In genomic region chr17:28860363-28860808, GRCh38 we compare ENCODE assay signal across 1 cellular context.
TF ChIP-seq lines count a peak whose summit lies in the region.

No MANE protein-coding gene starts in this region.

TF ChIP-seq in K562, 482 proteins besides CTCF, POLR2A, EP300 and RAD21 (continued from another document):
- TF ChIP-seq MEF2D (tag; conservative IDR thresholded peaks at IDR 0.05; ENCODE audit: low read depth), result 0 out of 2 replicates have a peak, but pooled peaks have one; percentile 16
- TF ChIP-seq RBM25 (IDR thresholded peaks at IDR 0.05; ENCODE audit: low read depth, low read length, severe bottlenecking), result peak; percentile 63
- TF ChIP-seq MTA3 (IDR thresholded peaks at IDR 0.05; ENCODE audit: borderline replicate concordance), result peak; percentile 52; the same call in 1 of the 2 replicates
- TF ChIP-seq RB1 (IDR thresholded peaks at IDR 0.05; ENCODE audit: low read depth), result no peak
- TF ChIP-seq EP400 (IDR thresholded peaks at IDR 0.05), result peak; percentile 63; the same call in 1 of the 2 replicates
- TF ChIP-seq, protein P1, sequence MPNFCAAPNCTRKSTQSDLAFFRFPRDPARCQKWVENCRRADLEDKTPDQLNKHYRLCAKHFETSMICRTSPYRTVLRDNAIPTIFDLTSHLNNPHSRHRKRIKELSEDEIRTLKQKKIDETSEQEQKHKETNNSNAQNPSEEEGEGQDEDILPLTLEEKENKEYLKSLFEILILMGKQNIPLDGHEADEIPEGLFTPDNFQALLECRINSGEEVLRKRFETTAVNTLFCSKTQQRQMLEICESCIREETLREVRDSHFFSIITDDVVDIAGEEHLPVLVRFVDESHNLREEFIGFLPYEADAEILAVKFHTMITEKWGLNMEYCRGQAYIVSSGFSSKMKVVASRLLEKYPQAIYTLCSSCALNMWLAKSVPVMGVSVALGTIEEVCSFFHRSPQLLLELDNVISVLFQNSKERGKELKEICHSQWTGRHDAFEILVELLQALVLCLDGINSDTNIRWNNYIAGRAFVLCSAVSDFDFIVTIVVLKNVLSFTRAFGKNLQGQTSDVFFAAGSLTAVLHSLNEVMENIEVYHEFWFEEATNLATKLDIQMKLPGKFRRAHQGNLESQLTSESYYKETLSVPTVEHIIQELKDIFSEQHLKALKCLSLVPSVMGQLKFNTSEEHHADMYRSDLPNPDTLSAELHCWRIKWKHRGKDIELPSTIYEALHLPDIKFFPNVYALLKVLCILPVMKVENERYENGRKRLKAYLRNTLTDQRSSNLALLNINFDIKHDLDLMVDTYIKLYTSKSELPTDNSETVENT (CRISPR knock-in tag; IDR thresholded peaks at IDR 0.05), result peak; percentile 30; the same call in 1 of the 2 replicates
- no peak for TF ChIP-seq NFIC (IDR thresholded peaks at IDR 0.05)
- 0 out of 2 replicates have a peak, but pooled peaks have one; percentile 51 for TF ChIP-seq HIVEP1 (CRISPR knock-in tag; IDR thresholded peaks at IDR 0.05)
- TF ChIP-seq MECOM (CRISPR knock-in tag; IDR thresholded peaks at IDR 0.05), result no peak
- no peak for TF ChIP-seq ZNF212 (CRISPR knock-in tag; IDR thresholded peaks at IDR 0.05)
- no peak for TF ChIP-seq SETDB1 (IDR thresholded peaks at IDR 0.05; ENCODE audit: low read length)
- TF ChIP-seq GTF2A2 (tag; IDR thresholded peaks at IDR 0.05), result no peak
- TF ChIP-seq, protein P2, sequence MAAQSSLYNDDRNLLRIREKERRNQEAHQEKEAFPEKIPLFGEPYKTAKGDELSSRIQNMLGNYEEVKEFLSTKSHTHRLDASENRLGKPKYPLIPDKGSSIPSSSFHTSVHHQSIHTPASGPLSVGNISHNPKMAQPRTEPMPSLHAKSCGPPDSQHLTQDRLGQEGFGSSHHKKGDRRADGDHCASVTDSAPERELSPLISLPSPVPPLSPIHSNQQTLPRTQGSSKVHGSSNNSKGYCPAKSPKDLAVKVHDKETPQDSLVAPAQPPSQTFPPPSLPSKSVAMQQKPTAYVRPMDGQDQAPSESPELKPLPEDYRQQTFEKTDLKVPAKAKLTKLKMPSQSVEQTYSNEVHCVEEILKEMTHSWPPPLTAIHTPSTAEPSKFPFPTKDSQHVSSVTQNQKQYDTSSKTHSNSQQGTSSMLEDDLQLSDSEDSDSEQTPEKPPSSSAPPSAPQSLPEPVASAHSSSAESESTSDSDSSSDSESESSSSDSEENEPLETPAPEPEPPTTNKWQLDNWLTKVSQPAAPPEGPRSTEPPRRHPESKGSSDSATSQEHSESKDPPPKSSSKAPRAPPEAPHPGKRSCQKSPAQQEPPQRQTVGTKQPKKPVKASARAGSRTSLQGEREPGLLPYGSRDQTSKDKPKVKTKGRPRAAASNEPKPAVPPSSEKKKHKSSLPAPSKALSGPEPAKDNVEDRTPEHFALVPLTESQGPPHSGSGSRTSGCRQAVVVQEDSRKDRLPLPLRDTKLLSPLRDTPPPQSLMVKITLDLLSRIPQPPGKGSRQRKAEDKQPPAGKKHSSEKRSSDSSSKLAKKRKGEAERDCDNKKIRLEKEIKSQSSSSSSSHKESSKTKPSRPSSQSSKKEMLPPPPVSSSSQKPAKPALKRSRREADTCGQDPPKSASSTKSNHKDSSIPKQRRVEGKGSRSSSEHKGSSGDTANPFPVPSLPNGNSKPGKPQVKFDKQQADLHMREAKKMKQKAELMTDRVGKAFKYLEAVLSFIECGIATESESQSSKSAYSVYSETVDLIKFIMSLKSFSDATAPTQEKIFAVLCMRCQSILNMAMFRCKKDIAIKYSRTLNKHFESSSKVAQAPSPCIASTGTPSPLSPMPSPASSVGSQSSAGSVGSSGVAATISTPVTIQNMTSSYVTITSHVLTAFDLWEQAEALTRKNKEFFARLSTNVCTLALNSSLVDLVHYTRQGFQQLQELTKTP (IDR thresholded peaks at IDR 0.05; ENCODE audit: low read depth in 1 of 2, partially characterized antibody in 2 of 2), result peak in 1 of 2 experiments; percentile 20
- TF ChIP-seq, protein P3, sequence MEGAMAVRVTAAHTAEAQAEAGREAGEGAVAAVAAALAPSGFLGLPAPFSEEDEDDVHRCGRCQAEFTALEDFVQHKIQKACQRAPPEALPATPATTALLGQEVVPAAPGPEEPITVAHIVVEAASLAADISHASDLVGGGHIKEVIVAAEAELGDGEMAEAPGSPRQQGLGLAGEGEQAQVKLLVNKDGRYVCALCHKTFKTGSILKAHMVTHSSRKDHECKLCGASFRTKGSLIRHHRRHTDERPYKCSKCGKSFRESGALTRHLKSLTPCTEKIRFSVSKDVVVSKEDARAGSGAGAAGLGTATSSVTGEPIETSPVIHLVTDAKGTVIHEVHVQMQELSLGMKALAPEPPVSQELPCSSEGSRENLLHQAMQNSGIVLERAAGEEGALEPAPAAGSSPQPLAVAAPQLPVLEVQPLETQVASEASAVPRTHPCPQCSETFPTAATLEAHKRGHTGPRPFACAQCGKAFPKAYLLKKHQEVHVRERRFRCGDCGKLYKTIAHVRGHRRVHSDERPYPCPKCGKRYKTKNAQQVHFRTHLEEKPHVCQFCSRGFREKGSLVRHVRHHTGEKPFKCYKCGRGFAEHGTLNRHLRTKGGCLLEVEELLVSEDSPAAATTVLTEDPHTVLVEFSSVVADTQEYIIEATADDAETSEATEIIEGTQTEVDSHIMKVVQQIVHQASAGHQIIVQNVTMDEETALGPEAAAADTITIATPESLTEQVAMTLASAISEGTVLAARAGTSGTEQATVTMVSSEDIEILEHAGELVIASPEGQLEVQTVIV (CRISPR knock-in tag; IDR thresholded peaks at IDR 0.05; ENCODE audit: borderline replicate concordance), result no peak
- no peak for TF ChIP-seq DDX20 (tag; IDR thresholded peaks at IDR 0.05; ENCODE audit: low read depth)
- TF ChIP-seq CEBPB (tag; IDR thresholded peaks at IDR 0.05), result peak; percentile 76
- TF ChIP-seq E2F6 (IDR thresholded peaks at IDR 0.05; ENCODE audit: borderline replicate concordance in 1 of 2, extremely low read depth in 1 of 2, insufficient read depth in 1 of 2, insufficient read length in 1 of 2, low read depth in 1 of 2, low read length in 1 of 2, poor library complexity in 1 of 2, severe bottlenecking in 1 of 2), result peak; percentile 17 to 61
- peak; percentile 63 for TF ChIP-seq DMBX1 (CRISPR knock-in tag; IDR thresholded peaks at IDR 0.05; ENCODE audit: borderline replicate concordance)
- TF ChIP-seq L3MBTL2 (IDR thresholded peaks at IDR 0.05), result peak; percentile 92
- TF ChIP-seq GABPA (tag; conservative IDR thresholded peaks at IDR 0.05; ENCODE audit: low read depth), result peak; percentile 23; the same call in 1 of the 2 replicates
